ENCODE assay signal across 9 cellular contexts in genomic region chr14:73236752-73237218, GRCh38. TPM values are rescaled to one million over a fixed set of nuclear protein-coding genes. Genes with fewer than 3 reads are reported as not detected.
DNase-seq lines count a peak whose midpoint lies in the region; ATAC-seq and TF ChIP-seq lines count a peak whose summit lies in the region.
"Had no signal": no experiment of that assay in that cellular context is flagged by ENCODE, and none has a peak within 500 bp of the region (broad histone marks: within the 10 kb centered on the region; RNA-seq: fewer than 3 reads in every experiment).

No MANE protein-coding gene starts in this region.

- no peak for TF ChIP-seq CTCF in Caco-2 (IDR thresholded peaks at IDR 0.05; ENCODE audit: insufficient read depth in 1 of 2, low read depth in 1 of 2, low read length in 1 of 2, severe bottlenecking in 1 of 2, unreplicated experiment in 1 of 2)

- H3K27ac Mint-ChIP-seq in Caco-2 (ENCODE audit: unreplicated experiment) = peak overlapping the region; percentile 4
- no peak overlapping the region for H3K27ac Mint-ChIP-seq in effector memory CD8-positive, alpha-beta T cell

- no peaks in the 10 kb centered on the region for H3K9me3 Mint-ChIP-seq in Caco-2 (ENCODE audit: unreplicated experiment)
- H3K9me3 Mint-ChIP-seq in effector memory CD8-positive, alpha-beta T cell = no peaks in the 10 kb centered on the region

- no peak overlapping the region for H4K91ac ChIP-seq in neuronal stem cell (ENCODE audit: low read depth, low read length, poor library complexity)

- H3K14ac ChIP-seq in neuronal stem cell (ENCODE audit: low read length) = no peak overlapping the region

- CTCF ChIA-PET in Caco-2 (lab: Charles Lee) = no interaction called here

- H3K4me3 ChIP-seq in Caco-2 (ENCODE audit: low read depth, low read length) (no peak overlapping the region), Karpas-422 (ENCODE audit: low read length) (peak overlapping the region; percentile 39; the same call in 1 of the 2 replicates), neuronal stem cell (ENCODE audit: low read length in 2 of 2) (peak overlapping the region in 1 of 2 donors; percentile 86)

- no peak for ATAC-seq in effector memory CD8-positive, alpha-beta T cell (replicated peaks)
- no peak for ATAC-seq in HG02840 (IDR thresholded peaks at IDR 0.05; ENCODE audit: low FRiP score, unreplicated experiment)

- H3K4me2 ChIP-seq in Karpas-422 (ENCODE audit: low read depth, low read length, poor library complexity, severe bottlenecking) (peak overlapping the region; percentile 54), neuronal stem cell (ENCODE audit: insufficient read depth, low read length, poor library complexity, severe bottlenecking) (peak overlapping the region; percentile 90)

- H3K9ac ChIP-seq in Karpas-422 (ENCODE audit: low read length) (no peak overlapping the region), neuronal stem cell (ENCODE audit: low read depth, low read length, poor library complexity) (peak overlapping the region; percentile 46)

- peak overlapping the region; percentile 4 for H2BK12ac ChIP-seq in neuronal stem cell (ENCODE audit: low read length)

- H3K27me3 ChIP-seq in Caco-2 (replicated peaks; ENCODE audit: control insufficient read depth, insufficient read depth, low read length) = no peaks in the 10 kb centered on the region
- H3K27me3 ChIP-seq in Karpas-422 (ENCODE audit: low read length) = no peaks in the 10 kb centered on the region
- H3K27me3 ChIP-seq in neuronal stem cell (ENCODE audit: control insufficient read depth in 3 of 3, insufficient read depth in 3 of 3, low read depth in 1 of 3, low read length in 3 of 3) = peaks cover 0 to 45% (median 7%) of the 10 kb centered on the region in 3 experiments
- H3K27me3 ChIP-seq: Peyer's patch had no signal

- H3K4me3 Mint-ChIP-seq in Caco-2 (ENCODE audit: unreplicated experiment) = peak overlapping the region; percentile 62
- peak overlapping the region; percentile 52 to 53 for H3K4me3 Mint-ChIP-seq in effector memory CD8-positive, alpha-beta T cell

- peaks cover 15% of the 10 kb centered on the region for H3K4me1 Mint-ChIP-seq in Caco-2 (ENCODE audit: low read depth, unreplicated experiment)
- H3K4me1 Mint-ChIP-seq in effector memory CD8-positive, alpha-beta T cell (ENCODE audit: low read depth in 2 of 2) = peaks cover 7 to 8% of the 10 kb centered on the region in 2 donors

- no peak overlapping the region for H3K4ac ChIP-seq in neuronal stem cell (ENCODE audit: low read length)

- H4K8ac ChIP-seq in neuronal stem cell (ENCODE audit: low read depth, low read length) = no peak overlapping the region

- no peaks in the 10 kb centered on the region for H3K36me3 Mint-ChIP-seq in Caco-2 (ENCODE audit: insufficient read depth, unreplicated experiment)
- peaks cover 3% of the 10 kb centered on the region for H3K36me3 Mint-ChIP-seq in effector memory CD8-positive, alpha-beta T cell (ENCODE audit: insufficient read depth)

- peaks cover 6% of the 10 kb centered on the region for H3K79me1 ChIP-seq in neuronal stem cell (ENCODE audit: low read depth, low read length)

- H2BK15ac ChIP-seq in neuronal stem cell (ENCODE audit: low read length) = no peak overlapping the region

- H3K4me1 ChIP-seq in Caco-2 (peaks cover 33% of the 10 kb centered on the region), Karpas-422 (ENCODE audit: low read length) (peaks cover 82% of the 10 kb centered on the region), neuronal stem cell (ENCODE audit: control insufficient read depth in 2 of 2, insufficient read depth in 1 of 2, low read depth in 1 of 2, low read length in 2 of 2) (peaks cover 39 to 46% of the 10 kb centered on the region in 2 donors)

- no peak for DNase-seq in Caco-2
- no peak for DNase-seq in Karpas-422
- DNase-seq in effector memory CD8-positive, alpha-beta T cell = no peak
- DNase-seq in neuronal stem cell (ENCODE audit: low spot score) = no peak
- DNase-seq in hepatic stellate cell (ENCODE audit: low spot score) = no peak
- DNase-seq in cardiac septum (ENCODE audit: low spot score) = no peak
- no peak for DNase-seq in NCI-H2107 treated with DMSO at 0.1 percent for 48 hours (lab: John Stamatoyannopoulos, UW; ENCODE audit: unreplicated experiment)

- no TSS peak for BruUV-seq in Caco-2 (replicated peaks; lab: Mats Ljungman, UMichigan)

- H2AFZ ChIP-seq in Karpas-422 (ENCODE audit: low read length) (no peak overlapping the region), neuronal stem cell (ENCODE audit: low read length) (no peak overlapping the region)

- POLR2A ChIA-PET in Caco-2 (lab: Charles Lee) = no interaction called here

- H3K9me2 ChIP-seq in Karpas-422 (replicated peaks; ENCODE audit: insufficient read depth, low read length) = no peaks in the 10 kb centered on the region

- H3K79me2 ChIP-seq in Karpas-422 (ENCODE audit: low read length) = no peaks in the 10 kb centered on the region

- H3K9me3 ChIP-seq in Caco-2 = no peaks in the 10 kb centered on the region
- H3K9me3 ChIP-seq in Karpas-422 (ENCODE audit: low read length) = no peaks in the 10 kb centered on the region
- no peaks in the 10 kb centered on the region for H3K9me3 ChIP-seq in neuronal stem cell (replicated peaks in 1 of 2; ENCODE audit: control insufficient read depth in 2 of 2, insufficient read depth in 1 of 2, low read depth in 1 of 2, low read length in 2 of 2)
- H3K9me3 ChIP-seq: Peyer's patch had no signal

- peak overlapping the region; percentile 67 for H3K23ac ChIP-seq in neuronal stem cell (ENCODE audit: low read depth, low read length, poor library complexity)

- H2BK120ac ChIP-seq in neuronal stem cell (ENCODE audit: low read depth, low read length) = peak overlapping the region; percentile 24

- intact Hi-C loops in Caco-2 (cut with micrococcal nuclease; ENCODE audit: unreplicated experiment) = loop anchor here (5.0 kb wide), 1 partner anchor 46 kb away; no protein-coding TSS in a partner anchor
- intact Hi-C loops in cardiac septum (cut with DNase I) = no loop called here

- H2BK5ac ChIP-seq in neuronal stem cell (ENCODE audit: low read length) = no peak overlapping the region

- H3K27ac ChIP-seq in Karpas-422 (ENCODE audit: low read length) = no peak overlapping the region
- no peak overlapping the region for H3K27ac ChIP-seq in neuronal stem cell (replicated peaks; ENCODE audit: low read length)

- H3K27me3 Mint-ChIP-seq in Caco-2 (ENCODE audit: insufficient read depth, unreplicated experiment) = no peaks in the 10 kb centered on the region
- peaks cover 75 to 92% of the 10 kb centered on the region in 2 donors for H3K27me3 Mint-ChIP-seq in effector memory CD8-positive, alpha-beta T cell

- H4K20me1 ChIP-seq in Karpas-422 (ENCODE audit: insufficient read depth, low read depth, low read length) = no peaks in the 10 kb centered on the region

- H3K36me3 ChIP-seq in Caco-2 (ENCODE audit: control insufficient read depth, insufficient read depth, low read length) = no peaks in the 10 kb centered on the region
- H3K36me3 ChIP-seq in Karpas-422 (ENCODE audit: insufficient read depth, low read length) = no peaks in the 10 kb centered on the region
- H3K36me3 ChIP-seq in neuronal stem cell (replicated peaks in 1 of 2; ENCODE audit: control insufficient read depth in 2 of 2, insufficient read depth in 2 of 2, low read length in 2 of 2) = peaks cover 0 to 4% of the 10 kb centered on the region in 2 donors
- H3K36me3 ChIP-seq: Peyer's patch had no signal

- peak overlapping the region; percentile 49 for H3K18ac ChIP-seq in neuronal stem cell (ENCODE audit: low read length)

- no CpG with 5 or more reads among the region's 7 CpGs for WGBS in neuronal stem cell (ENCODE audit: extremely low coverage in 2 of 2, insufficient read length in 2 of 2, insufficient replicate concordance in 1 of 2), 2 donors

- peak overlapping the region; percentile 82 for H2AK5ac ChIP-seq in neuronal stem cell (ENCODE audit: low read depth, low read length)

RNA-seq across cellular contexts. Expression of gene PAPLN, which starts 0.5 kb away (rescaled TPM):
- total RNA-seq in Caco-2 (2022) (2.7 and 3.0 TPM in 2 replicates), cardiac septum (1.3 TPM)
- total RNA-seq in Karpas-422 (2014; rRNA removed; shearing (Covaris generic); ENCODE audit: low replicate concordance) = 12.9 and 18.0 TPM in 2 replicates
- polyA plus RNA-seq in neuronal stem cell (2013, experiment 1 of 2) = 15.1 TPM
- polyA plus RNA-seq in neuronal stem cell (2013, experiment 2 of 2) = 15.7 TPM
